Comparison of ENCODE assay signal across 20 cellular contexts in the genomic region with DNA sequence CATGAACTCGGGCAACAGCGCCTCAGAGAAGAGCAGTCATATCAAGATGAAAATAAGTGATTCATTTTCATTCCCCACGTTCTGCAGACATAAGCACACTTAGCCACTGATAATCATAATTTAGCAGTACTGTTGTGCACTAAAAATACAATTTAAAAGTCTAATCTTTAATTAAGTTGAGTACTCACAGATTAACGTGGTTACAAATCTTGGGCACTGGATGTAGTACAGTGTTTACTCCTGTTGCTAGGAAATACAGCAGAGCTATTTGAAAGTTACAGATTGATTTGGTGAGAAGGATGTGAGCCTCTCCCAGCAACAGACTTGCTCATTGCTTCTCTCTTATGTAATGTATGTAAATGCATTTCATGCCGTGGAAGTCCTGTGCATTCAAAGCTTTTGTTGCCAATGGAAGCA. TPM values are rescaled to one million over a fixed set of nuclear protein-coding genes. Genes with fewer than 3 reads are reported as not detected.
DNase-seq lines count a peak whose midpoint lies in the region; ATAC-seq and TF ChIP-seq lines count a peak whose summit lies in the region.
"Had no signal": no experiment of that assay in that cellular context is flagged by ENCODE, and none has a peak within 500 bp of the region (broad histone marks: within the 10 kb centered on the region; RNA-seq: fewer than 3 reads in every experiment).

No MANE protein-coding gene starts in this region.

- DNase-seq in Right ventricle myocardium inferior (ENCODE audit: missing footprints) (no peak), left ventricle myocardium inferior (no peak), caudate nucleus (lab: John Stamatoyannopoulos, UW) (peak in 4 of 61 donors; percentile 3 to 25 (median 23)), left lung (no peak), GM03348 (ENCODE audit: low spot score) (no peak), RPMI8226 (no peak)
- DNase-seq: activated CD4-positive, alpha-beta T cell treated with anti-CD3 and anti-CD28 coated beads, Interleukin-2, amount 50 U/mL, for 1 hour; activated naive CD4-positive, alpha-beta T cell treated with anti-CD3 and anti-CD28 coated beads, Interleukin-2, amount 10 ng/mL, durations not matched to agents 7 days and 5 days; activated T-cell treated with anti-CD3 and anti-CD28 coated beads for 4 hours; CD8-positive, alpha-beta memory T cell; effector CD4-positive, alpha-beta T cell; left colon; NCI-H1092; NCI-H226; PC-9; stimulated activated CD4-positive, alpha-beta T cell treated with anti-CD3 and anti-CD28 coated beads, Interleukin-15, amount 100 ng/mL, for 24 hours; stimulated activated naive CD8-positive, alpha-beta T cell treated with anti-CD3 and anti-CD28 coated beads, Interleukin-15, Interleukin-2, amounts not matched to agents 100 U/mL and 50 U/mL, for 24 hours had no signal

- intact Hi-C loops in Right ventricle myocardium inferior (cut with DNase I), result no loop called here
- intact Hi-C loops in left ventricle myocardium inferior (cut with micrococcal nuclease), result no loop called here
- intact Hi-C loops in left lung (cut with DNase I), result no loop called here

- H3K27me3 ChIP-seq in left ventricle myocardium inferior (ENCODE audit: low read depth), result peaks cover 39% of the 10 kb centered on the region
- H3K27me3 ChIP-seq in left lung, result no peaks in the 10 kb centered on the region

- H3K4me3 ChIP-seq in left ventricle myocardium inferior (no peak overlapping the region), left lung (no peak overlapping the region)
- H3K4me3 ChIP-seq: PC-9, SK-N-MC had no signal

- ATAC-seq in Right ventricle myocardium inferior (peak; percentile 46), left lung (peak; percentile 71), HG03565 (IDR thresholded peaks at IDR 0.05; ENCODE audit: unreplicated experiment) (no peak), GM21619 (IDR thresholded peaks at IDR 0.05; ENCODE audit: unreplicated experiment) (no peak)
- ATAC-seq: left colon; stimulated activated naive CD8-positive, alpha-beta T cell treated with anti-CD3 and anti-CD28 coated beads, Interleukin-15, Interleukin-2, amounts not matched to agents 100 U/mL and 50 U/mL, for 24 hours had no signal

- no peaks in the 10 kb centered on the region for H3K9me3 ChIP-seq in left ventricle myocardium inferior (replicated peaks)
- H3K9me3 ChIP-seq in left lung, result no peaks in the 10 kb centered on the region

- peaks cover 9% of the 10 kb centered on the region for H3K4me1 ChIP-seq in left ventricle myocardium inferior
- H3K4me1 ChIP-seq in left lung, result no peaks in the 10 kb centered on the region

- TF ChIP-seq CTCF in left ventricle myocardium inferior (IDR thresholded peaks at IDR 0.05; ENCODE audit: borderline replicate concordance), result no peak
- TF ChIP-seq CTCF in left lung (IDR thresholded peaks at IDR 0.05), result no peak

- no peaks in the 10 kb centered on the region for H3K36me3 ChIP-seq in left ventricle myocardium inferior
- H3K36me3 ChIP-seq in left lung, result no peaks in the 10 kb centered on the region

- no peak overlapping the region for H3K27ac ChIP-seq in left ventricle myocardium inferior (replicated peaks)
- peak overlapping the region; percentile 19 for H3K27ac ChIP-seq in caudate nucleus (ENCODE audit: low read depth, low read length)
- H3K27ac ChIP-seq in left lung, result no peak overlapping the region
- H3K27ac ChIP-seq: PC-9, SK-N-MC had no signal

RNA-seq across cellular contexts. Expression of a gene that starts 11.1 kb away (rescaled TPM):
- 1.7 TPM for total RNA-seq in Right ventricle myocardium inferior
- 1.4 TPM for total RNA-seq in left ventricle myocardium inferior
- 1 to 10 TPM; 2.1 to 3.2 TPM for total RNA-seq in left lung
- total RNA-seq: CD8-positive, alpha-beta memory T cell; PC-9 had no signal

Comparison
In these comparisons a context has a peak if more than half of its experiments do, and no peak if none do; other contexts are left out.
1. ATAC-seq: peak in Right ventricle myocardium inferior (single experiment) and left lung (single experiment); none in HG03565 (single experiment) and GM21619 (single experiment).